1 cellular context compared by ENCODE assay signal in the genomic region with DNA sequence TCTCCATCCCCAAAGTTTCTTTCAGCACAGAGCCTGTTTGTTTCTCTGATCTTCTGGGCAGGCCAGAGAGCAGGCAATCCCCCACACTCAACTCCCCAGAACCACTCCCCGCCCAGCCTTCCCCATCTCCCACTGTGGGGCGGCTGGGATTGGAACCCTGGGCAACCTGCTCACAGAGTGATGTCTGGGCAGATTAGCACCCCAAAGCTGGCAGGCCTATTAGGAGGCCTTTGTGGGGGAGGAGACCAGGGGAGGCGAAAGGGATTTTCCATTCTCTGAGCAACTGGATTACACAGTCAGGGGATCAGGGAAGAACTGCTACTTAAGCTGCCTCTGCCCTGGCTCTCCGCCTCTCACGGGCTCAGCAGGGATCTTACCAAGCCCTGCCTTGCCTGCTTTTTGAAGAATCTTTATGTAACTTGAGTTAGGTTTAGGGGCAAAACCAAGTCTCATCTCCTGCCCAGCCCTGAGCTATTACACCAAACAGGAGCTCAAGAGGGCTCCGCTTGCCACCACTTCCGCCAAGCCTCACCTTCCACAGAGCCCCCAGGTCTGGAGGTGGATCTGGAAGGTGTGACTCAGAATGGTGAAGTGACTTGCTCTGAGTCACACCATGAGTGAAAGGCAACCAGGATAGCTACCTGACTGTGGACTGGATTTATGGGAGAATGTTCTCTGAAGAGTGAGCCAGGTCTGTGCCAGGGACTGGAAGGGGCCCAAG.
TF ChIP-seq lines count a peak whose summit lies in the region.

No MANE protein-coding gene starts in this region.

TF ChIP-seq in HepG2, 621 proteins besides CTCF, POLR2A, EP300 and RAD21:
- no peak for TF ChIP-seq NR2F6 (IDR thresholded peaks at IDR 0.05)
- no peak for TF ChIP-seq NR2F6 (CRISPR knock-in tag; IDR thresholded peaks at IDR 0.05)
- TF ChIP-seq ZNF432 (CRISPR knock-in tag; IDR thresholded peaks at IDR 0.05; ENCODE audit: borderline replicate concordance): no peak
- no peak for TF ChIP-seq EED (CRISPR knock-in tag; IDR thresholded peaks at IDR 0.05)
- TF ChIP-seq ZNF264 (CRISPR knock-in tag; IDR thresholded peaks at IDR 0.05): no peak
- peak; percentile 63 for TF ChIP-seq FOSL2 (CRISPR knock-in tag; IDR thresholded peaks at IDR 0.05)
- no peak for TF ChIP-seq ZNF761 (CRISPR knock-in tag; conservative IDR thresholded peaks at IDR 0.05)
- TF ChIP-seq SP140L (CRISPR knock-in tag; IDR thresholded peaks at IDR 0.05; ENCODE audit: borderline replicate concordance): no peak
- no peak for TF ChIP-seq RAD51 (IDR thresholded peaks at IDR 0.05; ENCODE audit: borderline replicate concordance)
- no peak for TF ChIP-seq SIN3B (IDR thresholded peaks at IDR 0.05; ENCODE audit: low read length)
